1 cellular context compared by ENCODE assay signal in the genomic region with DNA sequence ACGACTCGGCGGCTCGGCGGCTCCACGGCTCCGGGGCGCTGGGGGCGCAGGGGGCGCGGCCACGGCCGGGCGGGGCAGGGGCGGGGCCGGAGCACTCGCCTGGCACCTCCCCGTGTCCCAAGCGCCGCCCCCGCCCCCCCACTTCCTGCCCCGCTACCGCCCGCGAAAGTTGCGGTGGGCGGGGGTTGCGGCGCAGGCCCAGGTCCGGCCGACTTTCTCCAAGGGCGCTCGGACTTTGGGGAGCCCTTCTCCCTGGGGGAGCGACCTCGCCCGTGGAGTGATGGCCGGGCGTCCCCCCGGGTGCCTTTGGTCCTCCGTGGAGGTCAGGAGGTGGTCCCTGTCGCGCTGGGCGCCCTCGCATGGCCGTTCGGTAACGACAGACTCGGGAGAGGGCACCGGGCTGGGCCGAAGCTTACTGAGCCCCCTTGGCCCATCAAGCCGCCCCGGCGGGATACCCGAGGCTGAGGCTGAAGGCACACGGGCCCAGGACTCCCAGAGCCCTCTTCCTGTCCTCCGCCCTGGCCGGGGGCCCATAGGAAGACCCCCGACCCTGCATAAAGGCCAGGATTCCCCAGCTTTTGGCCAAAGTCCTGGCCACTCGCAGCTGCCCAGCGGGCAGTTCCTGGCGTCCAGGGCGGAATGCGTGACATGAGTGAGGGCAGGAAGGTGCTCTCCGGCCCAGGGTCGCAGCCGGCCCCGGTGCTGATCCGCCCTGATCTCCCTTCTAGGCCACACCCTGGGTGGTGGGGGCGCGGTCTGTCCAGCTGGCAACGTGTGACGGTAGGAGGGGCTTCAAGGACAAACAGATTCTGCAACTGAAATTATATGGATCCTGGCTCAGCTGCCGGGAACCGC.
TF ChIP-seq lines count a peak whose summit lies in the region.

No MANE protein-coding gene starts in this region.

TF ChIP-seq in H1, 55 proteins besides CTCF, POLR2A, EP300 and RAD21:
- TF ChIP-seq JUND (IDR thresholded peaks at IDR 0.05; ENCODE audit: low read length): no peak
- no peak for TF ChIP-seq CHD2 (IDR thresholded peaks at IDR 0.05; ENCODE audit: low read length)
- 0 out of 2 replicates have a peak, but pooled peaks have one; percentile 3 for TF ChIP-seq TAF1 (IDR thresholded peaks at IDR 0.05; ENCODE audit: low read depth, low read length)
- no peak for TF ChIP-seq GABPA (IDR thresholded peaks at IDR 0.05; ENCODE audit: borderline replicate concordance, insufficient read depth, low read length)
- TF ChIP-seq, protein P1, sequence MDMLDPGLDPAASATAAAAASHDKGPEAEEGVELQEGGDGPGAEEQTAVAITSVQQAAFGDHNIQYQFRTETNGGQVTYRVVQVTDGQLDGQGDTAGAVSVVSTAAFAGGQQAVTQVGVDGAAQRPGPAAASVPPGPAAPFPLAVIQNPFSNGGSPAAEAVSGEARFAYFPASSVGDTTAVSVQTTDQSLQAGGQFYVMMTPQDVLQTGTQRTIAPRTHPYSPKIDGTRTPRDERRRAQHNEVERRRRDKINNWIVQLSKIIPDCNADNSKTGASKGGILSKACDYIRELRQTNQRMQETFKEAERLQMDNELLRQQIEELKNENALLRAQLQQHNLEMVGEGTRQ (IDR thresholded peaks at IDR 0.05; ENCODE audit: low read length): no peak
- TF ChIP-seq RNF2 (IDR thresholded peaks at IDR 0.05; ENCODE audit: borderline replicate concordance, low read depth, low read length, missing control alignments, poor library complexity, severe bottlenecking): no peak
- TF ChIP-seq CHD1 (IDR thresholded peaks at IDR 0.05; ENCODE audit: low read depth, low read length): no peak
- TF ChIP-seq, protein P2, sequence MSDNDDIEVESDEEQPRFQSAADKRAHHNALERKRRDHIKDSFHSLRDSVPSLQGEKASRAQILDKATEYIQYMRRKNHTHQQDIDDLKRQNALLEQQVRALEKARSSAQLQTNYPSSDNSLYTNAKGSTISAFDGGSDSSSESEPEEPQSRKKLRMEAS (IDR thresholded peaks at IDR 0.05): peak; percentile 7; the same call in 1 of the 2 replicates
- no peak for TF ChIP-seq EZH2 (IDR thresholded peaks at IDR 0.05; ENCODE audit: low read depth, low read length, severe bottlenecking)
- peak in 1 of 2 experiments; percentile 19; a peak in 2 of 4 replicates for TF ChIP-seq SIN3A (conservative IDR thresholded peaks at IDR 0.05 in 1 of 2, IDR thresholded peaks at IDR 0.05 in 1 of 2; ENCODE audit: low read depth in 1 of 2, low read length in 2 of 2)
- no peak; the same call in 1 of the 2 replicates for TF ChIP-seq PHF8 (conservative IDR thresholded peaks at IDR 0.05; ENCODE audit: low read depth, low read length)
- TF ChIP-seq CEBPB (IDR thresholded peaks at IDR 0.05; ENCODE audit: low read depth, low read length): no peak
- TF ChIP-seq SP4 (IDR thresholded peaks at IDR 0.05; ENCODE audit: low read length): no peak
- no peak for TF ChIP-seq FOSL1 (IDR thresholded peaks at IDR 0.05; ENCODE audit: insufficient read depth, low read depth, low read length)
- no peak for TF ChIP-seq HDAC2 (IDR thresholded peaks at IDR 0.05; ENCODE audit: borderline replicate concordance in 1 of 2, low read depth in 2 of 2, low read length in 2 of 2)
- peak; percentile 58 for TF ChIP-seq KDM4A (IDR thresholded peaks at IDR 0.05; ENCODE audit: low read depth, low read length, severe bottlenecking)
- TF ChIP-seq CBX5 (IDR thresholded peaks at IDR 0.05; ENCODE audit: low read depth, low read length): no peak
- TF ChIP-seq TBP (IDR thresholded peaks at IDR 0.05; ENCODE audit: low read depth, low read length): no peak
- TF ChIP-seq POLR2AphosphoS5 (IDR thresholded peaks at IDR 0.05; ENCODE audit: low read depth, low read length): no peak
- no peak for TF ChIP-seq CTBP2 (IDR thresholded peaks at IDR 0.05; ENCODE audit: borderline replicate concordance, insufficient read depth, insufficient read length, low read length)
- TF ChIP-seq BACH1 (IDR thresholded peaks at IDR 0.05; ENCODE audit: low read length): peak; percentile 47; the same call in 1 of the 2 replicates
- 0 out of 2 replicates have a peak, but pooled peaks have one; percentile 19 for TF ChIP-seq RBBP5 (IDR thresholded peaks at IDR 0.05; ENCODE audit: borderline replicate concordance, low read depth, low read length)
- TF ChIP-seq CREB1 (IDR thresholded peaks at IDR 0.05): no peak
